Comparison of ENCODE assay signal across 1 cellular context in the genomic region with DNA sequence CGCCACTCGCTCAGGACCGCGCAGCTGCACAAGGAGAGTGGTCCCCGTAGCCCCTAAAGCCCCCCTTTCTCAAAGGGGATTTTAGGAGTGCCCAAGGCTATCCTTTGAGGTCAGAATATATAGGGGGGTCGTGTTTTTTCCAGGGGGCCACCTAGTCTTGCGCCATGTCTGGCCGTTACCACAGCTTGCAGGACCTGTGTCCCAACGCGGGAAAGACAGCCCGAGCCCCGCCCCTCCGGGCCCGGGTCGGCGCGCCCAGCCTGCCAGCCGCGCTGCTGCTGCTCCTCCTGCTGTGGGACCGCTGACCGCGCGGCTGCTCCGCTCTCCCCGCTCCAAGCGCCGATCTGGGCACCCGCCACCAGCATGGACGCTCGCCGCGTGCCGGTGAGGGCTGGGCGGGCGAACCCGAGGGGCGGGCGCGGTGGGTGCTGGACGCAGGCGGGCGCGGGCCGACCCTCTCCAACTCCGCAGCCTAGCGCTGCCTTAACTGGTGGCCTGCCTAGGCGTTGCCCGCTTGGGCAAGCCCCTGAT.
A peak's percentile ranks its signal among the peaks of the same experiment; 100 is the strongest.
TF ChIP-seq lines count a peak whose summit lies in the region.

A gene (plus strand): TSS at position 272 of the 531 bp plus-strand sequence. CDS start 92 bp downstream, at position 364.

TF ChIP-seq in K562, 482 proteins besides CTCF, POLR2A, EP300 and RAD21 (continued from another document and continues in another):
- TF ChIP-seq, protein P1, sequence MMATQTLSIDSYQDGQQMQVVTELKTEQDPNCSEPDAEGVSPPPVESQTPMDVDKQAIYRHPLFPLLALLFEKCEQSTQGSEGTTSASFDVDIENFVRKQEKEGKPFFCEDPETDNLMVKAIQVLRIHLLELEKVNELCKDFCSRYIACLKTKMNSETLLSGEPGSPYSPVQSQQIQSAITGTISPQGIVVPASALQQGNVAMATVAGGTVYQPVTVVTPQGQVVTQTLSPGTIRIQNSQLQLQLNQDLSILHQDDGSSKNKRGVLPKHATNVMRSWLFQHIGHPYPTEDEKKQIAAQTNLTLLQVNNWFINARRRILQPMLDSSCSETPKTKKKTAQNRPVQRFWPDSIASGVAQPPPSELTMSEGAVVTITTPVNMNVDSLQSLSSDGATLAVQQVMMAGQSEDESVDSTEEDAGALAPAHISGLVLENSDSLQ (IDR thresholded peaks at IDR 0.05) = peak; percentile 45
- TF ChIP-seq KDM4B (IDR thresholded peaks at IDR 0.05; ENCODE audit: borderline replicate concordance in 2 of 2, low read depth in 1 of 2) (no peak), ZSCAN29 (IDR thresholded peaks at IDR 0.05) (0 out of 2 replicates have a peak, but pooled peaks have one; percentile 0), BRD9 (IDR thresholded peaks at IDR 0.05; ENCODE audit: low read depth, partially characterized antibody) (peak; percentile 91), NFE2L1 (tag; IDR thresholded peaks at IDR 0.05; ENCODE audit: borderline replicate concordance, low read depth) (no peak), TAF1 (IDR thresholded peaks at IDR 0.05; ENCODE audit: control insufficient read depth, extremely low read depth, insufficient read depth, low read length, severe bottlenecking) (peak; percentile 80), L3MBTL2 (IDR thresholded peaks at IDR 0.05) (peak; percentile 94), NFIC (IDR thresholded peaks at IDR 0.05) (peak; percentile 100), ZBTB1 (CRISPR knock-in tag; IDR thresholded peaks at IDR 0.05; ENCODE audit: borderline replicate concordance, low read depth) (peak; percentile 83), TOE1 (IDR thresholded peaks at IDR 0.05; ENCODE audit: borderline replicate concordance) (peak; percentile 98), TOE1 (CRISPR knock-in tag; IDR thresholded peaks at IDR 0.05; ENCODE audit: borderline replicate concordance, low read depth) (peak; percentile 96; the same call in 1 of the 2 replicates), HNRNPL (IDR thresholded peaks at IDR 0.05; ENCODE audit: low read depth, low read length) (peak; percentile 57; the same call in 1 of the 2 replicates), NR2C2 (CRISPR knock-in tag; IDR thresholded peaks at IDR 0.05) (peak; percentile 81), NR2C2 (tag; IDR thresholded peaks at IDR 0.05) (peak; percentile 54), ZNF57 (CRISPR knock-in tag; IDR thresholded peaks at IDR 0.05) (no peak), ZBTB8A (IDR thresholded peaks at IDR 0.05; ENCODE audit: partially characterized antibody) (no peak), NBN (IDR thresholded peaks at IDR 0.05; ENCODE audit: low read depth) (no peak), ZNF436 (CRISPR knock-in tag; IDR thresholded peaks at IDR 0.05) (0 out of 2 replicates have a peak, but pooled peaks have one; percentile 28), PCBP1 (IDR thresholded peaks at IDR 0.05; ENCODE audit: low read depth, low read length, poor library complexity, severe bottlenecking) (peak; percentile 76), YY1 (IDR thresholded peaks at IDR 0.05; ENCODE audit: borderline replicate concordance in 1 of 3, control insufficient read depth in 1 of 3, extremely low read depth in 1 of 3, insufficient read depth in 3 of 3, insufficient read length in 1 of 3, insufficient replicate concordance in 2 of 3, low read depth in 1 of 3, low read length in 2 of 3) (peak in 1 of 3 experiments; percentile 34), BMI1 (IDR thresholded peaks at IDR 0.05; ENCODE audit: low read length) (no peak), E2F3 (CRISPR knock-in tag; IDR thresholded peaks at IDR 0.05) (peak; percentile 100), ZNF24 (IDR thresholded peaks at IDR 0.05) (peak; percentile 84; the same call in 1 of the 2 replicates), ZNF121 (CRISPR knock-in tag; conservative IDR thresholded peaks at IDR 0.05) (peak; percentile 40), GATAD2A (IDR thresholded peaks at IDR 0.05) (0 out of 2 replicates have a peak, but pooled peaks have one; percentile 55)
- TF ChIP-seq, protein P2, sequence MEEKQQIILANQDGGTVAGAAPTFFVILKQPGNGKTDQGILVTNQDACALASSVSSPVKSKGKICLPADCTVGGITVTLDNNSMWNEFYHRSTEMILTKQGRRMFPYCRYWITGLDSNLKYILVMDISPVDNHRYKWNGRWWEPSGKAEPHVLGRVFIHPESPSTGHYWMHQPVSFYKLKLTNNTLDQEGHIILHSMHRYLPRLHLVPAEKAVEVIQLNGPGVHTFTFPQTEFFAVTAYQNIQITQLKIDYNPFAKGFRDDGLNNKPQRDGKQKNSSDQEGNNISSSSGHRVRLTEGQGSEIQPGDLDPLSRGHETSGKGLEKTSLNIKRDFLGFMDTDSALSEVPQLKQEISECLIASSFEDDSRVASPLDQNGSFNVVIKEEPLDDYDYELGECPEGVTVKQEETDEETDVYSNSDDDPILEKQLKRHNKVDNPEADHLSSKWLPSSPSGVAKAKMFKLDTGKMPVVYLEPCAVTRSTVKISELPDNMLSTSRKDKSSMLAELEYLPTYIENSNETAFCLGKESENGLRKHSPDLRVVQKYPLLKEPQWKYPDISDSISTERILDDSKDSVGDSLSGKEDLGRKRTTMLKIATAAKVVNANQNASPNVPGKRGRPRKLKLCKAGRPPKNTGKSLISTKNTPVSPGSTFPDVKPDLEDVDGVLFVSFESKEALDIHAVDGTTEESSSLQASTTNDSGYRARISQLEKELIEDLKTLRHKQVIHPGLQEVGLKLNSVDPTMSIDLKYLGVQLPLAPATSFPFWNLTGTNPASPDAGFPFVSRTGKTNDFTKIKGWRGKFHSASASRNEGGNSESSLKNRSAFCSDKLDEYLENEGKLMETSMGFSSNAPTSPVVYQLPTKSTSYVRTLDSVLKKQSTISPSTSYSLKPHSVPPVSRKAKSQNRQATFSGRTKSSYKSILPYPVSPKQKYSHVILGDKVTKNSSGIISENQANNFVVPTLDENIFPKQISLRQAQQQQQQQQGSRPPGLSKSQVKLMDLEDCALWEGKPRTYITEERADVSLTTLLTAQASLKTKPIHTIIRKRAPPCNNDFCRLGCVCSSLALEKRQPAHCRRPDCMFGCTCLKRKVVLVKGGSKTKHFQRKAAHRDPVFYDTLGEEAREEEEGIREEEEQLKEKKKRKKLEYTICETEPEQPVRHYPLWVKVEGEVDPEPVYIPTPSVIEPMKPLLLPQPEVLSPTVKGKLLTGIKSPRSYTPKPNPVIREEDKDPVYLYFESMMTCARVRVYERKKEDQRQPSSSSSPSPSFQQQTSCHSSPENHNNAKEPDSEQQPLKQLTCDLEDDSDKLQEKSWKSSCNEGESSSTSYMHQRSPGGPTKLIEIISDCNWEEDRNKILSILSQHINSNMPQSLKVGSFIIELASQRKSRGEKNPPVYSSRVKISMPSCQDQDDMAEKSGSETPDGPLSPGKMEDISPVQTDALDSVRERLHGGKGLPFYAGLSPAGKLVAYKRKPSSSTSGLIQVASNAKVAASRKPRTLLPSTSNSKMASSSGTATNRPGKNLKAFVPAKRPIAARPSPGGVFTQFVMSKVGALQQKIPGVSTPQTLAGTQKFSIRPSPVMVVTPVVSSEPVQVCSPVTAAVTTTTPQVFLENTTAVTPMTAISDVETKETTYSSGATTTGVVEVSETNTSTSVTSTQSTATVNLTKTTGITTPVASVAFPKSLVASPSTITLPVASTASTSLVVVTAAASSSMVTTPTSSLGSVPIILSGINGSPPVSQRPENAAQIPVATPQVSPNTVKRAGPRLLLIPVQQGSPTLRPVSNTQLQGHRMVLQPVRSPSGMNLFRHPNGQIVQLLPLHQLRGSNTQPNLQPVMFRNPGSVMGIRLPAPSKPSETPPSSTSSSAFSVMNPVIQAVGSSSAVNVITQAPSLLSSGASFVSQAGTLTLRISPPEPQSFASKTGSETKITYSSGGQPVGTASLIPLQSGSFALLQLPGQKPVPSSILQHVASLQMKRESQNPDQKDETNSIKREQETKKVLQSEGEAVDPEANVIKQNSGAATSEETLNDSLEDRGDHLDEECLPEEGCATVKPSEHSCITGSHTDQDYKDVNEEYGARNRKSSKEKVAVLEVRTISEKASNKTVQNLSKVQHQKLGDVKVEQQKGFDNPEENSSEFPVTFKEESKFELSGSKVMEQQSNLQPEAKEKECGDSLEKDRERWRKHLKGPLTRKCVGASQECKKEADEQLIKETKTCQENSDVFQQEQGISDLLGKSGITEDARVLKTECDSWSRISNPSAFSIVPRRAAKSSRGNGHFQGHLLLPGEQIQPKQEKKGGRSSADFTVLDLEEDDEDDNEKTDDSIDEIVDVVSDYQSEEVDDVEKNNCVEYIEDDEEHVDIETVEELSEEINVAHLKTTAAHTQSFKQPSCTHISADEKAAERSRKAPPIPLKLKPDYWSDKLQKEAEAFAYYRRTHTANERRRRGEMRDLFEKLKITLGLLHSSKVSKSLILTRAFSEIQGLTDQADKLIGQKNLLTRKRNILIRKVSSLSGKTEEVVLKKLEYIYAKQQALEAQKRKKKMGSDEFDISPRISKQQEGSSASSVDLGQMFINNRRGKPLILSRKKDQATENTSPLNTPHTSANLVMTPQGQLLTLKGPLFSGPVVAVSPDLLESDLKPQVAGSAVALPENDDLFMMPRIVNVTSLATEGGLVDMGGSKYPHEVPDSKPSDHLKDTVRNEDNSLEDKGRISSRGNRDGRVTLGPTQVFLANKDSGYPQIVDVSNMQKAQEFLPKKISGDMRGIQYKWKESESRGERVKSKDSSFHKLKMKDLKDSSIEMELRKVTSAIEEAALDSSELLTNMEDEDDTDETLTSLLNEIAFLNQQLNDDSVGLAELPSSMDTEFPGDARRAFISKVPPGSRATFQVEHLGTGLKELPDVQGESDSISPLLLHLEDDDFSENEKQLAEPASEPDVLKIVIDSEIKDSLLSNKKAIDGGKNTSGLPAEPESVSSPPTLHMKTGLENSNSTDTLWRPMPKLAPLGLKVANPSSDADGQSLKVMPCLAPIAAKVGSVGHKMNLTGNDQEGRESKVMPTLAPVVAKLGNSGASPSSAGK (IDR thresholded peaks at IDR 0.05) = peak; percentile 79; the same call in 1 of the 2 replicates
- TF ChIP-seq, protein P3, sequence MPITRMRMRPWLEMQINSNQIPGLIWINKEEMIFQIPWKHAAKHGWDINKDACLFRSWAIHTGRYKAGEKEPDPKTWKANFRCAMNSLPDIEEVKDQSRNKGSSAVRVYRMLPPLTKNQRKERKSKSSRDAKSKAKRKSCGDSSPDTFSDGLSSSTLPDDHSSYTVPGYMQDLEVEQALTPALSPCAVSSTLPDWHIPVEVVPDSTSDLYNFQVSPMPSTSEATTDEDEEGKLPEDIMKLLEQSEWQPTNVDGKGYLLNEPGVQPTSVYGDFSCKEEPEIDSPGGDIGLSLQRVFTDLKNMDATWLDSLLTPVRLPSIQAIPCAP (CRISPR knock-in tag; IDR thresholded peaks at IDR 0.05; ENCODE audit: borderline replicate concordance) = peak; percentile 98
- TF ChIP-seq, protein P4, sequence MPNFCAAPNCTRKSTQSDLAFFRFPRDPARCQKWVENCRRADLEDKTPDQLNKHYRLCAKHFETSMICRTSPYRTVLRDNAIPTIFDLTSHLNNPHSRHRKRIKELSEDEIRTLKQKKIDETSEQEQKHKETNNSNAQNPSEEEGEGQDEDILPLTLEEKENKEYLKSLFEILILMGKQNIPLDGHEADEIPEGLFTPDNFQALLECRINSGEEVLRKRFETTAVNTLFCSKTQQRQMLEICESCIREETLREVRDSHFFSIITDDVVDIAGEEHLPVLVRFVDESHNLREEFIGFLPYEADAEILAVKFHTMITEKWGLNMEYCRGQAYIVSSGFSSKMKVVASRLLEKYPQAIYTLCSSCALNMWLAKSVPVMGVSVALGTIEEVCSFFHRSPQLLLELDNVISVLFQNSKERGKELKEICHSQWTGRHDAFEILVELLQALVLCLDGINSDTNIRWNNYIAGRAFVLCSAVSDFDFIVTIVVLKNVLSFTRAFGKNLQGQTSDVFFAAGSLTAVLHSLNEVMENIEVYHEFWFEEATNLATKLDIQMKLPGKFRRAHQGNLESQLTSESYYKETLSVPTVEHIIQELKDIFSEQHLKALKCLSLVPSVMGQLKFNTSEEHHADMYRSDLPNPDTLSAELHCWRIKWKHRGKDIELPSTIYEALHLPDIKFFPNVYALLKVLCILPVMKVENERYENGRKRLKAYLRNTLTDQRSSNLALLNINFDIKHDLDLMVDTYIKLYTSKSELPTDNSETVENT (CRISPR knock-in tag; IDR thresholded peaks at IDR 0.05) = peak; percentile 76
- TF ChIP-seq, protein P5, sequence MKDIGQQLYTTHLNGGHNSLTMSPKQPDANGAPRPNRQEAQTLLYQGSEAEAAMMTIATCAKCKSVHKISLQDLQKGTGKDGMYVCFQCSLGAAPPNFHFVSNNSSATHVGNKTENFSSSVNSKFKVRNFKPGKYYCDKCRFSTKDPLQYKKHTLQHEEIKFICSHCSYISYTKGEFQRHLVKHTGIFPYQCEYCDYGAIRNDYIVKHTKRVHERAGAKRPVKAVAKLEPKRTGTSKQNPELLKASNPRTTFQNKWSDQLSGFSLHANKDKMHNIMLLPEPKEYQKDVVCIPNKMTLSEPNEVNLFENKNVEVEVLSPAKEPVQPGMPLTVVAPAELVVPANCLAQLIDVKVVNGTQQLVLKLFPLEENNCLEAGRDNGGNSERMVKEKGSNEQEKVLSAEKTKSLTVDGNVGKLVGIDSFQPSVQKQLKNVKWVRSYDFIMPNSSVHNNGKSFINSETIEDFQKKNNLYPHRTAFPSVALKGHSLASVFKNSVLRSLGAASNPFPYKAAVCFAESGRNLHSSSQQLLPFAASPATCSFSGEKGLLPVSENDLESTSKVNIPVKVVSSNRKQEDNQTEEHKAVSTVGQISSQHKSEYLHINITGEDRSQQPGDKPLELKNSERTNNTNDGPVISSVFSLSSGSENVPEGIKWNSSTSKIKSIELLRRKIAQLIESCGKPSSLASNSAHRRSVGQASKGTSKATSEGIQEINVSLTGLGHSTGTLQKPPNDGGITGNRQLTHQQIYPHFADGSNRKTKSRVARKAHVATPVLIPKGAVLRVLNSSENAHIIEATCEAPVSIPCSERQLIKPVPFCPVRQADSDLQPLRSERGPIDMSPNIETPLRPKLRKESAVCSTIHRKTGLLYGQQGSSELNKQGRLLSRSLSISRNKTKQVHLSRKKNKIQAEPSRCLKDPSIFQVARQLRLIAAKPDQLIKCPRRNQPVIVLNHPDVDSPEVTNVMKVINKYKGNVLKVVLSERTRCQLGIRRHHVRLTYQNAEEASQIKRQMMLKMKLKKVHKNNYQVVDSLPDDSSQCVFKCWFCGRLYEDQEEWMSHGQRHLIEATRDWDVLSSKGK (CRISPR knock-in tag; IDR thresholded peaks at IDR 0.05) = no peak
- TF ChIP-seq, protein P6, sequence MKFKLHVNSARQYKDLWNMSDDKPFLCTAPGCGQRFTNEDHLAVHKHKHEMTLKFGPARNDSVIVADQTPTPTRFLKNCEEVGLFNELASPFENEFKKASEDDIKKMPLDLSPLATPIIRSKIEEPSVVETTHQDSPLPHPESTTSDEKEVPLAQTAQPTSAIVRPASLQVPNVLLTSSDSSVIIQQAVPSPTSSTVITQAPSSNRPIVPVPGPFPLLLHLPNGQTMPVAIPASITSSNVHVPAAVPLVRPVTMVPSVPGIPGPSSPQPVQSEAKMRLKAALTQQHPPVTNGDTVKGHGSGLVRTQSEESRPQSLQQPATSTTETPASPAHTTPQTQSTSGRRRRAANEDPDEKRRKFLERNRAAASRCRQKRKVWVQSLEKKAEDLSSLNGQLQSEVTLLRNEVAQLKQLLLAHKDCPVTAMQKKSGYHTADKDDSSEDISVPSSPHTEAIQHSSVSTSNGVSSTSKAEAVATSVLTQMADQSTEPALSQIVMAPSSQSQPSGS (CRISPR knock-in tag; IDR thresholded peaks at IDR 0.05) = peak; percentile 79; the same call in 1 of the 2 replicates
- TF ChIP-seq, protein P7, sequence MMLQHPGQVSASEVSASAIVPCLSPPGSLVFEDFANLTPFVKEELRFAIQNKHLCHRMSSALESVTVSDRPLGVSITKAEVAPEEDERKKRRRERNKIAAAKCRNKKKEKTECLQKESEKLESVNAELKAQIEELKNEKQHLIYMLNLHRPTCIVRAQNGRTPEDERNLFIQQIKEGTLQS (IDR thresholded peaks at IDR 0.05) = peak; percentile 53; the same call in 1 of the 2 replicates
- TF ChIP-seq, protein P7 (CRISPR knock-in tag; conservative IDR thresholded peaks at IDR 0.05) = peak; percentile 94
